Comparison of ENCODE assay signal across 1 cellular context in genomic region chr1:33117440-33118085, GRCh38.
TF ChIP-seq lines count a peak whose summit lies in the region.

No MANE protein-coding gene starts in this region.

TF ChIP-seq in HEK293, 187 proteins besides CTCF, POLR2A, EP300 and RAD21 (continued from another document):
- TF ChIP-seq, protein P1, sequence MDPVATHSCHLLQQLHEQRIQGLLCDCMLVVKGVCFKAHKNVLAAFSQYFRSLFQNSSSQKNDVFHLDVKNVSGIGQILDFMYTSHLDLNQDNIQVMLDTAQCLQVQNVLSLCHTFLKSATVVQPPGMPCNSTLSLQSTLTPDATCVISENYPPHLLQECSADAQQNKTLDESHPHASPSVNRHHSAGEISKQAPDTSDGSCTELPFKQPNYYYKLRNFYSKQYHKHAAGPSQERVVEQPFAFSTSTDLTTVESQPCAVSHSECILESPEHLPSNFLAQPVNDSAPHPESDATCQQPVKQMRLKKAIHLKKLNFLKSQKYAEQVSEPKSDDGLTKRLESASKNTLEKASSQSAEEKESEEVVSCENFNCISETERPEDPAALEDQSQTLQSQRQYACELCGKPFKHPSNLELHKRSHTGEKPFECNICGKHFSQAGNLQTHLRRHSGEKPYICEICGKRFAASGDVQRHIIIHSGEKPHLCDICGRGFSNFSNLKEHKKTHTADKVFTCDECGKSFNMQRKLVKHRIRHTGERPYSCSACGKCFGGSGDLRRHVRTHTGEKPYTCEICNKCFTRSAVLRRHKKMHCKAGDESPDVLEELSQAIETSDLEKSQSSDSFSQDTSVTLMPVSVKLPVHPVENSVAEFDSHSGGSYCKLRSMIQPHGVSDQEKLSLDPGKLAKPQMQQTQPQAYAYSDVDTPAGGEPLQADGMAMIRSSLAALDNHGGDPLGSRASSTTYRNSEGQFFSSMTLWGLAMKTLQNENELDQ (tag by site-specific recombination; IDR thresholded peaks at IDR 0.05; ENCODE audit: low read depth) = no peak
- no peak for TF ChIP-seq ZXDB (tag by site-specific recombination; IDR thresholded peaks at IDR 0.05)
